30 cellular contexts compared by ENCODE assay signal in genomic region chr22:24775769-24776492, GRCh38. TPM values are rescaled to one million over a fixed set of nuclear protein-coding genes. Genes with fewer than 3 reads are reported as not detected.
DNase-seq lines count a peak whose midpoint lies in the region; ATAC-seq, FAIRE-seq and TF ChIP-seq lines count a peak whose summit lies in the region.
"Had no signal": no experiment of that assay in that cellular context is flagged by ENCODE, and none has a peak within 500 bp of the region (broad histone marks: within the 10 kb centered on the region; RNA-seq: fewer than 3 reads in every experiment).

No MANE protein-coding gene starts in this region.

- H3K4me1 ChIP-seq in Caco-2 (peaks cover 46% of the 10 kb centered on the region), hepatocyte (ENCODE audit: insufficient read depth) (peaks cover 9% of the 10 kb centered on the region), trophoblast cell (ENCODE audit: control insufficient read depth in 1 of 2, insufficient read depth in 2 of 2, low read length in 2 of 2) (peaks cover 6 to 11% of the 10 kb centered on the region in 2 experiments), Peyer's patch (no peaks in the 10 kb centered on the region)
- H3K4me1 ChIP-seq: A549 had no signal

- H3K4me2 ChIP-seq in hepatocyte (peak overlapping the region; percentile 37), trophoblast cell (ENCODE audit: low read length) (peak overlapping the region; percentile 39)
- H3K4me2 ChIP-seq: A549 had no signal

- H3K9me2 ChIP-seq in hepatocyte (replicated peaks; ENCODE audit: insufficient read depth) = no peaks in the 10 kb centered on the region

- no peaks in the 10 kb centered on the region for H3K79me2 ChIP-seq in hepatocyte
- no peaks in the 10 kb centered on the region for H3K79me2 ChIP-seq in trophoblast cell (ENCODE audit: control insufficient read depth, insufficient read depth, low read length, poor library complexity)

- no peak for TF ChIP-seq POLR2A in Peyer's patch (IDR thresholded peaks at IDR 0.05)

- H3K4me3 Mint-ChIP-seq in Caco-2 (ENCODE audit: unreplicated experiment) = peak overlapping the region; percentile 55
- H3K4me3 Mint-ChIP-seq: activated naive CD8-positive, alpha-beta T cell treated with anti-CD3 and anti-CD28 coated beads, Interleukin-2, amount 50 U/mL, for 24 hours had no signal

- H2AFZ ChIP-seq in hepatocyte = peak overlapping the region; percentile 12
- no peak overlapping the region for H2AFZ ChIP-seq in trophoblast cell (ENCODE audit: insufficient read depth, low read length, poor library complexity)

- no peak overlapping the region for H3K4ac ChIP-seq in trophoblast cell (ENCODE audit: low read depth, low read length)

- H3K27ac Mint-ChIP-seq in Caco-2 (ENCODE audit: unreplicated experiment) = peak overlapping the region; percentile 88
- H3K27ac Mint-ChIP-seq: activated naive CD8-positive, alpha-beta T cell treated with anti-CD3 and anti-CD28 coated beads, Interleukin-2, amount 50 U/mL, for 24 hours had no signal

- no peaks in the 10 kb centered on the region for H3K27me3 Mint-ChIP-seq in Caco-2 (ENCODE audit: insufficient read depth, unreplicated experiment)

- no peak overlapping the region for H3K18ac ChIP-seq in trophoblast cell (ENCODE audit: low read length)

- peak overlapping the region; percentile 2 for H2BK5ac ChIP-seq in trophoblast cell (ENCODE audit: low read depth, low read length, poor library complexity)

- DNase-seq in Caco-2 = peak; percentile 78 to 86
- DNase-seq in amniotic epithelial cell (ENCODE audit: low read depth) = peak; percentile 77
- DNase-seq in hepatocyte (ENCODE audit: low spot score) = no peak
- peak; percentile 82 to 94 for DNase-seq in trophoblast cell
- DNase-seq in DMS53 treated with DMSO at 0.1 percent for 48 hours (lab: John Stamatoyannopoulos, UW; ENCODE audit: unreplicated experiment) = no peak
- DNase-seq in Peyer's patch = no peak
- DNase-seq in GM19239 (ENCODE audit: insufficient read length, low spot score) = no peak
- DNase-seq: activated CD4-positive, alpha-beta T cell treated with anti-CD3 and anti-CD28 coated beads, Interleukin-2, amount 50 U/mL, for 4 hours; activated CD4-positive, CD25-positive, alpha-beta regulatory T cell; activated naive CD8-positive, alpha-beta T cell treated with anti-CD3 and anti-CD28 coated beads, Interleukin-2, amount 50 U/mL, for 24 hours; C1 segment of cervical spinal cord; effector memory CD4-positive, alpha-beta T cell; kidney glomerular epithelial cell; NCI-H1105 treated with DMSO at 0.1 percent for 48 hours; NCI-H2029; NCI-H226; NCI-H82; OCI-M1; Right ventricle myocardium superior; stimulated activated CD4-positive, alpha-beta T cell treated with anti-CD3 and anti-CD28 coated beads, Interleukin-2, amount 100 ng/mL, for 24 hours; substantia nigra had no signal

- no peak overlapping the region for H2BK120ac ChIP-seq in trophoblast cell (ENCODE audit: insufficient read depth, low read length, poor library complexity)

- H3K36me3 ChIP-seq in Caco-2 (ENCODE audit: control insufficient read depth, insufficient read depth, low read length) = no peaks in the 10 kb centered on the region
- no peaks in the 10 kb centered on the region for H3K36me3 ChIP-seq in hepatocyte (replicated peaks; ENCODE audit: insufficient read depth, low read depth)
- H3K36me3 ChIP-seq in trophoblast cell (ENCODE audit: control insufficient read depth in 1 of 2, insufficient read depth in 2 of 2, low read length in 2 of 2) = no peaks in the 10 kb centered on the region
- H3K36me3 ChIP-seq in Peyer's patch = no peaks in the 10 kb centered on the region
- H3K36me3 ChIP-seq: esophagus muscularis mucosa, neutrophil had no signal

- H3K9me3 Mint-ChIP-seq in Caco-2 (ENCODE audit: unreplicated experiment) = no peaks in the 10 kb centered on the region
- H3K9me3 Mint-ChIP-seq: activated naive CD8-positive, alpha-beta T cell treated with anti-CD3 and anti-CD28 coated beads, Interleukin-2, amount 50 U/mL, for 24 hours had no signal

- FAIRE-seq in GM19239 (lab: Jason Lieb, UNC) = no peak
- FAIRE-seq: A549, colon had no signal

- H3K4me1 Mint-ChIP-seq in Caco-2 (ENCODE audit: low read depth, unreplicated experiment) = peaks cover 36% of the 10 kb centered on the region

- POLR2A ChIA-PET in Caco-2 (lab: Charles Lee) = interaction anchor here (0.8 kb wide), 1 partner anchor 30 kb away, joined by 10 read pairs; the partner anchor contains the start of gene SGSM1

- H3K79me1 ChIP-seq in trophoblast cell (ENCODE audit: low read length) = peaks cover 5% of the 10 kb centered on the region

- H3K14ac ChIP-seq in trophoblast cell (ENCODE audit: low read length) = peak overlapping the region; percentile 5

- no peak overlapping the region for H3K9ac ChIP-seq in trophoblast cell (ENCODE audit: low read length)

- ATAC-seq in HG03521 (IDR thresholded peaks at IDR 0.05; ENCODE audit: unreplicated experiment) = no peak
- ATAC-seq: A549; activated naive CD8-positive, alpha-beta T cell treated with anti-CD3 and anti-CD28 coated beads, Interleukin-2, amount 50 U/mL, for 24 hours had no signal

- H3K36me3 Mint-ChIP-seq in Caco-2 (ENCODE audit: insufficient read depth, unreplicated experiment) = peaks cover 6% of the 10 kb centered on the region

- H4K20me1 ChIP-seq in hepatocyte (ENCODE audit: insufficient read depth, poor library complexity, severe bottlenecking) = no peaks in the 10 kb centered on the region

- H4K12ac ChIP-seq in trophoblast cell (ENCODE audit: low read depth, low read length) = no peak overlapping the region

- no peak overlapping the region for H4K8ac ChIP-seq in trophoblast cell (ENCODE audit: low read depth, low read length)

- H4K91ac ChIP-seq in trophoblast cell (ENCODE audit: low read depth, low read length) = peak overlapping the region; percentile 8

- no peak overlapping the region for H2BK12ac ChIP-seq in trophoblast cell (ENCODE audit: low read length)

- H3K4me3 ChIP-seq in Caco-2 (ENCODE audit: low read depth, low read length) = no peak overlapping the region
- no peak overlapping the region for H3K4me3 ChIP-seq in hepatocyte
- H3K4me3 ChIP-seq in trophoblast cell (ENCODE audit: low read depth, low read length) = no peak overlapping the region
- H3K4me3 ChIP-seq in Peyer's patch = no peak overlapping the region
- H3K4me3 ChIP-seq: A549, esophagus muscularis mucosa, lung had no signal

- WGBS in hepatocyte (ENCODE audit: low lambda C conversion rate, missing lambda C conversion rate) = 37% methylated on average over 11 of the region's 11 CpGs
- no CpG with 5 or more reads among the region's 11 CpGs for WGBS in trophoblast cell (ENCODE audit: extremely low coverage, insufficient coverage, insufficient read length)

- CTCF ChIA-PET in Caco-2 (lab: Charles Lee) = interaction anchor here (0.8 to 1.4 kb wide), 4 partner anchors 13 to 74 kb away, joined by 3 to 5 read pairs (median 4); partner anchors contain the start of gene SGSM1

- no peak overlapping the region for H3K23ac ChIP-seq in trophoblast cell (ENCODE audit: low read length)

- peak overlapping the region; percentile 23 for H3K27ac ChIP-seq in hepatocyte
- H3K27ac ChIP-seq in trophoblast cell (ENCODE audit: low read depth, low read length) = peak overlapping the region; percentile 79
- no peak overlapping the region for H3K27ac ChIP-seq in Peyer's patch
- H3K27ac ChIP-seq: A549, esophagus muscularis mucosa, neutrophil had no signal

- BruUV-seq in Caco-2 (replicated peaks; lab: Mats Ljungman, UMichigan) = TSS peak; percentile 84

- H2AK5ac ChIP-seq in trophoblast cell (ENCODE audit: low read length) = no peak overlapping the region

- H3K9me3 ChIP-seq in Caco-2 (no peaks in the 10 kb centered on the region), hepatocyte (ENCODE audit: low read depth) (no peaks in the 10 kb centered on the region), trophoblast cell (ENCODE audit: insufficient read depth, low read depth, low read length) (no peaks in the 10 kb centered on the region), Peyer's patch (no peaks in the 10 kb centered on the region)
- H3K9me3 ChIP-seq: A549, esophagus muscularis mucosa, neutrophil had no signal

- intact Hi-C loops in Caco-2 (cut with micrococcal nuclease; ENCODE audit: unreplicated experiment) = loop anchor here (1.0 kb wide), 1 partner anchor 26 kb away; no protein-coding TSS in a partner anchor

- H3K27me3 ChIP-seq in Caco-2 (replicated peaks; ENCODE audit: control insufficient read depth, insufficient read depth, low read length) (no peaks in the 10 kb centered on the region), hepatocyte (no peaks in the 10 kb centered on the region), trophoblast cell (ENCODE audit: insufficient read depth, low read length) (no peaks in the 10 kb centered on the region), Peyer's patch (no peaks in the 10 kb centered on the region)

- TF ChIP-seq CTCF in Caco-2 (IDR thresholded peaks at IDR 0.05; ENCODE audit: insufficient read depth in 1 of 2, low read depth in 1 of 2, low read length in 1 of 2, severe bottlenecking in 1 of 2, unreplicated experiment in 1 of 2) (no peak), hepatocyte (IDR thresholded peaks at IDR 0.05; ENCODE audit: poor library complexity) (no peak), Peyer's patch (IDR thresholded peaks at IDR 0.05) (no peak)

RNA-seq across cellular contexts. Expression of gene PIWIL3, which starts 1.4 kb away (rescaled TPM):
- total RNA-seq in Caco-2 (2022) (0.16 and 0.45 TPM in 2 replicates), hepatocyte (0.12 TPM in 1 of 2 replicates, not detected in the other), Peyer's patch (not detected)
- not detected in 2 replicates for polyA plus RNA-seq in hepatocyte
- 0.01 TPM in 1 of 2 replicates, not detected in the other for polyA plus RNA-seq in trophoblast cell (2013)
- total RNA-seq: esophagus muscularis mucosa, lung, myocyte, Right ventricle myocardium superior, skeletal muscle tissue, ureter had no signal
- polyA plus RNA-seq: A549, lung had no signal

RNA-seq across cellular contexts. Expression of gene SGSM1, which starts 30.1 kb away (rescaled TPM):
- total RNA-seq in Caco-2 (2022) = 5.5 and 6.1 TPM in 2 replicates
- 3.1 and 3.5 TPM in 2 replicates for total RNA-seq in hepatocyte
- polyA plus RNA-seq in hepatocyte = 1.7 TPM in 2 replicates
- 0.04 and 0.08 TPM in 2 replicates for polyA plus RNA-seq in trophoblast cell (2013)
- total RNA-seq in Peyer's patch = 1 to 10 TPM; 1.4 to 3.3 (median 2.1) TPM
- total RNA-seq: myocyte had no signal

Comparison
In these comparisons a context has a peak if more than half of its experiments do, and no peak if none do; other contexts are left out.
1. DNase-seq: peak in Caco-2 (2 of 2), amniotic epithelial cell (single experiment) and trophoblast cell (2 of 2); none in hepatocyte (single experiment), DMS53 treated with DMSO at 0.1 percent for 48 hours (single experiment), Peyer's patch (0 of 3) and GM19239 (single experiment).
2. H3K27ac ChIP-seq: peak in hepatocyte (single experiment) and trophoblast cell (single experiment); none in Peyer's patch (0 of 4).